ENCODE assay signal across 8 cellular contexts in the genomic region with DNA sequence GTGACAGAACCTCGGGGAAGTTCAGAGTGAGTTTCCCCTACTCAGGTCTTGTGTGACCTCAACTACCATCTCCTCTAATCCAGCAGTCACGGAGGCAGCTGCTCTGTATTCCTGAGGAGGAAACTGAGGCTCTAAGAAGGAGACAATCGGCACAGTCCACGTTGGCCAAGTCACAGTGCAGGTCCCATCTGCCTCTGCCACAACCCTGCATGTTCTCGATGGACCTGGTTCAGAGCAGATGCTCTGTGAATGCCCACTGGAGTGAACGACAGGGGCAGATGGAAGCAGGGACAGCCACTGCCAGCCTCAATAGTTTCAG. TPM values are rescaled to one million over a fixed set of nuclear protein-coding genes. Genes with fewer than 3 reads are reported as not detected.
A peak's percentile ranks its signal among the peaks of the same experiment; 100 is the strongest.
DNase-seq lines count a peak whose midpoint lies in the region; TF ChIP-seq lines count a peak whose summit lies in the region.

No MANE protein-coding gene starts in this region.

- TF ChIP-seq CTCF in brain microvascular endothelial cell (IDR thresholded peaks at IDR 0.05; ENCODE audit: low read depth, low read length, missing control alignments) (no peak), type B pancreatic cell (conservative IDR thresholded peaks at IDR 0.05) (no peak)

- H3K27me3 ChIP-seq in brain microvascular endothelial cell (replicated peaks) (no peaks in the 10 kb centered on the region), mononuclear cell (ENCODE audit: insufficient read depth, low read length) (no peaks in the 10 kb centered on the region)

- peak overlapping the region; percentile 17 for H3K27ac Mint-ChIP-seq in activated naive CD4-positive, alpha-beta T cell treated with anti-CD3 and anti-CD28 coated beads, Interleukin-2, amount 50 U/mL, for 24 hours
- no peak overlapping the region for H3K27ac Mint-ChIP-seq in type B pancreatic cell

- H3K4me3 ChIP-seq in brain microvascular endothelial cell (ENCODE audit: low read depth, low read length) (peak overlapping the region; percentile 86), mononuclear cell (ENCODE audit: low read length) (peak overlapping the region; percentile 58)

- H3K9me3 ChIP-seq in mononuclear cell (ENCODE audit: low read depth, low read length) = no peaks in the 10 kb centered on the region

- intact Hi-C loops in head of caudate nucleus (cut with DNase I) = loop anchor here (10.0 kb wide), 1 partner anchor 59 kb away; a partner anchor contains a TSS

- H3K4me1 Mint-ChIP-seq in activated naive CD4-positive, alpha-beta T cell treated with anti-CD3 and anti-CD28 coated beads, Interleukin-2, amount 50 U/mL, for 24 hours = peaks cover 34% of the 10 kb centered on the region
- peaks cover 38% of the 10 kb centered on the region for H3K4me1 Mint-ChIP-seq in type B pancreatic cell (ENCODE audit: unreplicated experiment)

- no peak for DNase-seq in activated naive CD4-positive, alpha-beta T cell treated with Interleukin-2 at 50 U/mL for 16 hours
- DNase-seq in brain microvascular endothelial cell = no peak
- DNase-seq in type B pancreatic cell (ENCODE audit: extremely low spot score, unreplicated experiment) = no peak
- DNase-seq in NCI-H2107 (lab: John Stamatoyannopoulos, UW) = no peak
- no peak for DNase-seq in SIG-M5 (lab: John Stamatoyannopoulos, UW)
- no peak for DNase-seq in head of caudate nucleus

- peaks cover 60% of the 10 kb centered on the region for H3K4me1 ChIP-seq in mononuclear cell (ENCODE audit: insufficient read depth, low read length)

- in situ Hi-C loops in brain microvascular endothelial cell (cut with HindIII; ENCODE audit: low pct_ligation_motif_present, low sequenced_read_pairs) = no loop called here

- no peaks in the 10 kb centered on the region for H3K36me3 Mint-ChIP-seq in activated naive CD4-positive, alpha-beta T cell treated with anti-CD3 and anti-CD28 coated beads, Interleukin-2, amount 50 U/mL, for 24 hours
- H3K36me3 Mint-ChIP-seq in type B pancreatic cell = peaks cover 3% of the 10 kb centered on the region

- H3K27ac ChIP-seq in brain microvascular endothelial cell = peak overlapping the region; percentile 74

- peaks cover 5% of the 10 kb centered on the region for H3K36me3 ChIP-seq in brain microvascular endothelial cell (replicated peaks)

- peak overlapping the region; percentile 86 for H3K4me3 Mint-ChIP-seq in activated naive CD4-positive, alpha-beta T cell treated with anti-CD3 and anti-CD28 coated beads, Interleukin-2, amount 50 U/mL, for 24 hours
- H3K4me3 Mint-ChIP-seq in type B pancreatic cell = peak overlapping the region; percentile 90

- H3K9me3 Mint-ChIP-seq in activated naive CD4-positive, alpha-beta T cell treated with anti-CD3 and anti-CD28 coated beads, Interleukin-2, amount 50 U/mL, for 24 hours = no peaks in the 10 kb centered on the region
- H3K9me3 Mint-ChIP-seq in type B pancreatic cell = no peaks in the 10 kb centered on the region

- no peaks in the 10 kb centered on the region for H3K27me3 Mint-ChIP-seq in activated naive CD4-positive, alpha-beta T cell treated with anti-CD3 and anti-CD28 coated beads, Interleukin-2, amount 50 U/mL, for 24 hours
- H3K27me3 Mint-ChIP-seq in type B pancreatic cell = no peaks in the 10 kb centered on the region

RNA-seq across cellular contexts. Expression of a gene that starts 0.7 kb away (rescaled TPM):
- total RNA-seq in mononuclear cell (63.6 TPM), type B pancreatic cell (ENCODE audit: low replicate concordance) (85.2 and 105 TPM in 2 replicates)
